In genomic region chr11:33930317-33931021, GRCh38 we compare ENCODE assay signal across 8 cellular contexts. TPM values are rescaled to one million over a fixed set of nuclear protein-coding genes. Genes with fewer than 3 reads are reported as not detected.
DNase-seq lines count a peak whose midpoint lies in the region; ATAC-seq and TF ChIP-seq lines count a peak whose summit lies in the region.

No MANE protein-coding gene starts in this region.

- peak overlapping the region; percentile 17 for H3K27ac ChIP-seq in endodermal cell (ENCODE audit: low read depth, low read length)
- H3K27ac ChIP-seq in naive thymus-derived CD4-positive, alpha-beta T cell (ENCODE audit: low read depth, low read length), result no peak overlapping the region

- H3K27me3 ChIP-seq in endodermal cell (ENCODE audit: control insufficient read depth, insufficient read depth, low read length, poor library complexity, severe bottlenecking), result no peaks in the 10 kb centered on the region
- H3K27me3 ChIP-seq in naive thymus-derived CD4-positive, alpha-beta T cell (ENCODE audit: control insufficient read depth in 2 of 2, insufficient read depth in 2 of 2, low read length in 2 of 2), result no peaks in the 10 kb centered on the region

- H3K4me3 Mint-ChIP-seq in endodermal cell, result no peak overlapping the region
- H3K4me3 Mint-ChIP-seq in naive thymus-derived CD4-positive, alpha-beta T cell, result no peak overlapping the region

- peaks cover 16% of the 10 kb centered on the region for H3K9me3 ChIP-seq in endodermal cell (ENCODE audit: control insufficient read depth, low read length)
- no peaks in the 10 kb centered on the region for H3K9me3 ChIP-seq in naive thymus-derived CD4-positive, alpha-beta T cell (ENCODE audit: control insufficient read depth in 2 of 3, low read length in 3 of 3)

- 85 to 93% methylated on average over 7 of the region's 7 CpGs for WGBS in endodermal cell (ENCODE audit: insufficient coverage in 1 of 2, insufficient read length in 1 of 2), 2 experiments

- no peaks in the 10 kb centered on the region for H3K27me3 Mint-ChIP-seq in endodermal cell (ENCODE audit: insufficient read depth)
- H3K27me3 Mint-ChIP-seq in naive thymus-derived CD4-positive, alpha-beta T cell, result peaks cover 0 to 7% (median 3%) of the 10 kb centered on the region in 5 donors

- ATAC-seq in naive thymus-derived CD4-positive, alpha-beta T cell, result peak; percentile 62
- no peak for ATAC-seq in HG03521 (IDR thresholded peaks at IDR 0.05; ENCODE audit: unreplicated experiment)

- no peaks in the 10 kb centered on the region for H3K4me1 ChIP-seq in endodermal cell (ENCODE audit: control insufficient read depth, insufficient read depth, low read length)
- no peaks in the 10 kb centered on the region for H3K4me1 ChIP-seq in naive thymus-derived CD4-positive, alpha-beta T cell (ENCODE audit: control insufficient read depth in 2 of 2, insufficient read depth in 2 of 2, low read length in 2 of 2)

- POLR2A ChIA-PET in naive thymus-derived CD4-positive, alpha-beta T cell (lab: Charles Lee), result no interaction called here

- H3K27ac Mint-ChIP-seq in endodermal cell, result peak overlapping the region; percentile 1
- H3K27ac Mint-ChIP-seq in naive thymus-derived CD4-positive, alpha-beta T cell, result no peak overlapping the region

- peaks cover 13% of the 10 kb centered on the region for H3K4me1 Mint-ChIP-seq in endodermal cell
- peaks cover 0 to 10% (median 4%) of the 10 kb centered on the region in 7 donors for H3K4me1 Mint-ChIP-seq in naive thymus-derived CD4-positive, alpha-beta T cell

- H3K9me3 Mint-ChIP-seq in endodermal cell, result peaks cover 13% of the 10 kb centered on the region
- H3K9me3 Mint-ChIP-seq in naive thymus-derived CD4-positive, alpha-beta T cell, result peaks cover 0 to 24% (median 11%) of the 10 kb centered on the region in 11 donors

- intact Hi-C loops in naive thymus-derived CD4-positive, alpha-beta T cell (cut with micrococcal nuclease), result no loop called here

- no peaks in the 10 kb centered on the region for H3K36me3 Mint-ChIP-seq in endodermal cell (ENCODE audit: low read depth)
- H3K36me3 Mint-ChIP-seq in naive thymus-derived CD4-positive, alpha-beta T cell, result peaks cover 0 to 8% (median 0%) of the 10 kb centered on the region in 5 donors

- peak; percentile 68 for DNase-seq in AG20443 (ENCODE audit: low spot score)
- peak; percentile 35 for DNase-seq in NCI-H69 (lab: John Stamatoyannopoulos, UW)
- peak; percentile 62 for DNase-seq in endodermal cell
- DNase-seq in naive thymus-derived CD4-positive, alpha-beta T cell, result no peak
- no peak for DNase-seq in NCI-H1417 treated with DMSO at 0.1 percent for 48 hours (lab: John Stamatoyannopoulos, UW)
- DNase-seq in NCI-H345 treated with DMSO at 0.1 percent for 48 hours (lab: John Stamatoyannopoulos, UW; ENCODE audit: unreplicated experiment), result no peak
- DNase-seq in activated CD4-positive, alpha-beta T cell treated with anti-CD3 and anti-CD28 coated beads for 48 hours, result no peak

- TF ChIP-seq CTCF in endodermal cell (conservative IDR thresholded peaks at IDR 0.05), result no peak

- no peaks in the 10 kb centered on the region for H3K36me3 ChIP-seq in endodermal cell (ENCODE audit: control insufficient read depth, insufficient read depth, low read length)
- no peaks in the 10 kb centered on the region for H3K36me3 ChIP-seq in naive thymus-derived CD4-positive, alpha-beta T cell (ENCODE audit: control insufficient read depth in 2 of 3, insufficient read depth in 3 of 3, low read length in 3 of 3)

- H3K9ac ChIP-seq in endodermal cell (ENCODE audit: extremely low read depth, low read length, poor library complexity, severe bottlenecking), result no peak overlapping the region

- CTCF ChIA-PET in naive thymus-derived CD4-positive, alpha-beta T cell (lab: Charles Lee), result no interaction called here

- no peak overlapping the region for H3K4me3 ChIP-seq in endodermal cell (ENCODE audit: low read length)
- H3K4me3 ChIP-seq in naive thymus-derived CD4-positive, alpha-beta T cell (ENCODE audit: low read length), result no peak overlapping the region

RNA-seq across cellular contexts. Expression of gene LMO2, which starts 38.6 kb away (rescaled TPM):
- total RNA-seq in endodermal cell, result 1 to 10 TPM; 1.1 to 1.2 TPM
- polyA plus RNA-seq in endodermal cell (2013, experiment 1 of 2), result 5.7 TPM
- polyA plus RNA-seq in endodermal cell (2013, experiment 2 of 2), result 8.5 TPM
- 10 to 100 TPM in 1 of 5 experiments, 1 to 10 TPM in 1, under 1 TPM in 2, not detected in 1; 0.73 to 40.4 (median 2.6) TPM for total RNA-seq in naive thymus-derived CD4-positive, alpha-beta T cell
- polyA plus RNA-seq in naive thymus-derived CD4-positive, alpha-beta T cell, result under 1 TPM in 1 of 2 donors, not detected in 1; 0.26 TPM

Comparison
In these comparisons a context has a peak if more than half of its experiments do, and no peak if none do; other contexts are left out.
1. DNase-seq: peak in AG20443 (single experiment), NCI-H69 (single experiment) and endodermal cell (single experiment); none in naive thymus-derived CD4-positive, alpha-beta T cell (0 of 9), NCI-H1417 treated with DMSO at 0.1 percent for 48 hours (single experiment), NCI-H345 treated with DMSO at 0.1 percent for 48 hours (single experiment) and activated CD4-positive, alpha-beta T cell treated with anti-CD3 and anti-CD28 coated beads for 48 hours (single experiment).